ENCODE assay signal across 1 cellular context in the genomic region with DNA sequence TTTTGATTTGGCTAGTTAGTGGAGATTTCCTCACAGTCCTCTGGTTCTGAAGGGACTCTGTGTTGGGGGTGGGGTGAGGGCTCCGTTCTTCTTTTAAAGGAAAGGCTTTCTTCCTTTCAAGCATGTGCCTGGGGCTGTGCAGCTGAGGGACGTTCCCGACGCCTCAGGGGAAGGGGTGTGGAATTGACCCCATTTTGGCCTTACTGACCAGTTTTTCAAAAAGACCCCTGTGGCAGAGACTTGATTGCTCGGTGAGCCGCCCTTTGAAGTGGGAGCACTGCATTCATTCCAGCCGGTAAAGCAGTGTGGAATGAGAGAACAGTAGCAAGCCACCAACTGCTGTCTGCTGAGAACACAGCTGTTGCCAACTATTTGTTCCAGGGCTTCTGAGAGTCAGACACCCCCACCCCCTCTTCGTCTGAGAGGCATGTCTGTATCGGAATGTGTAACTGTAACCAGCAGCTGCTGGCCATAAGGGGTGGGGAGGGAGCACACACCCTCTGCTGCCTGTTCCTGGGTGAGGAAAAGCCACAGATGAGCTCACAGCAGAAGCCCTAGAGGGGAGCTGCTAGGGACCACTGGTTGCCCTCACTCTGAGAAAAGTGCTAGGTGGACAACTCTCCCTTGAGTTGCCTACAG.
TF ChIP-seq lines count a peak whose summit lies in the region.

No MANE protein-coding gene starts in this region.

TF ChIP-seq in SK-N-SH, 30 proteins besides CTCF, POLR2A, EP300 and RAD21 (continued from another document):
- TF ChIP-seq TAF1 (IDR thresholded peaks at IDR 0.05; ENCODE audit: borderline replicate concordance, low read depth, low read length): peak; percentile 38; the same call in 1 of the 2 replicates
- no peak for TF ChIP-seq GABPA (IDR thresholded peaks at IDR 0.05; ENCODE audit: low read depth)
- no peak for TF ChIP-seq FOXM1 (IDR thresholded peaks at IDR 0.05; ENCODE audit: low read depth)
- TF ChIP-seq JUND (IDR thresholded peaks at IDR 0.05): peak; percentile 32; the same call in 1 of the 2 replicates
- TF ChIP-seq NFIC (IDR thresholded peaks at IDR 0.05; ENCODE audit: borderline replicate concordance): peak; percentile 86
- TF ChIP-seq TEAD4 (IDR thresholded peaks at IDR 0.05; ENCODE audit: borderline replicate concordance, insufficient read depth): peak; percentile 66; the same call in 1 of the 2 replicates
- TF ChIP-seq PBX3 (IDR thresholded peaks at IDR 0.05): peak; percentile 72
- peak; percentile 82 for TF ChIP-seq SIN3A (IDR thresholded peaks at IDR 0.05; ENCODE audit: borderline replicate concordance, low read depth, low read length)
- peak; percentile 8; the same call in 1 of the 2 replicates for TF ChIP-seq USF1 (IDR thresholded peaks at IDR 0.05; ENCODE audit: borderline replicate concordance, low read depth)
